Comparison of ENCODE assay signal across 11 cellular contexts in the genomic region with DNA sequence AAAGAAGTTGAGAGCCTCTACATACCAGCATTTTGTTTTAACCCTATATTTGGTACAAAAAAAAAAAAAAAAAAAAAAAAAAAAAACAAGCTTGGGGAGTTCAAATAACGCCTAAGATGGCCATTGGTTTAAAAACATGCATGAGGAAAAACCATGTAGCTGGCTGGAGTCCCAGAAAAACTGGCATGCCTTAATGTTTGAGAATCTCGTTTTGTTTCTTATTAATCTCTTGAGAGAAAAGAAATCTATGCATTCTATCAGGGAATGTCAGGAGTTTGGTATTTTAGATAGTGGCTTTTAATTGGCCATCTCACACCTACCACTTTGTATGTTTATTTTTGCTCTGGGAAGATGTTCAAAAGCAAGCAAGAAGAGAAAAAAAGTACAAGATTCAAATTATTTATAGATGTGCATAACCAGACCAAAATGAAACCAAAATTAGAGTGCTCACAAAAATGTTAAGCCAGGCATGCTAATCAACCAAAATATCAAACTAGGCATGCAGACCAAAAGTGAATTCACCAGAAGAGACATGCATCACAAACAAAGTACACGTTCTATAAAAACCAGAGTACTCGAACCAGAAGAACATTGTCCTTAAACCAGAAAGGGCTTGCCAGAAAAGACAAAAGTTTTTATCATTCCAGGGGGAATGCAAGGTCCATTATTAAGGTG.
DNase-seq lines count a peak whose midpoint lies in the region; ATAC-seq, FAIRE-seq and TF ChIP-seq lines count a peak whose summit lies in the region.
"Had no signal": no experiment of that assay in that cellular context is flagged by ENCODE, and none has a peak within 500 bp of the region (broad histone marks: within the 10 kb centered on the region; RNA-seq: fewer than 3 reads in every experiment).

No MANE protein-coding gene starts in this region.

- H2AFZ ChIP-seq in endothelial cell of umbilical vein (ENCODE audit: low read depth, low read length): peak overlapping the region; percentile 52

- no peaks in the 10 kb centered on the region for H3K9me1 ChIP-seq in endothelial cell of umbilical vein (replicated peaks; ENCODE audit: control insufficient read depth, extremely low read depth, insufficient read depth, low read length)

- peaks cover 3% of the 10 kb centered on the region for H3K4me1 ChIP-seq in endothelial cell of umbilical vein (ENCODE audit: control insufficient read depth, extremely low read depth, insufficient read depth, low read length)
- peaks cover 0 to 15% (median 8%) of the 10 kb centered on the region in 4 donors for H3K4me1 ChIP-seq in sigmoid colon

- H3K9ac ChIP-seq in endothelial cell of umbilical vein (replicated peaks; ENCODE audit: extremely low read depth, insufficient read depth, low read length): no peak overlapping the region

- H3K27ac ChIP-seq in endothelial cell of umbilical vein (ENCODE audit: insufficient read depth, low read depth, low read length) (no peak overlapping the region), sigmoid colon (peak overlapping the region in 3 of 4 donors; percentile 29 to 41 (median 39))

- H3K79me2 ChIP-seq in endothelial cell of umbilical vein (ENCODE audit: control insufficient read depth, insufficient read depth, low read length): no peaks in the 10 kb centered on the region

- DNase-seq in EL (peak; percentile 82), RPMI7951 (ENCODE audit: low read depth) (peak; percentile 85), endothelial cell of umbilical vein (ENCODE audit: low read depth, low spot score) (peak; percentile 84), sigmoid colon (no peak), NCI-H69 (lab: John Stamatoyannopoulos, UW) (no peak)
- no peak for DNase-seq in effector CD8-positive, alpha-beta T cell (lab: John Stamatoyannopoulos, UW)

- CTCF ChIA-PET in endothelial cell of umbilical vein (lab: Charles Lee): interaction anchor here (0.5 kb wide), 1 partner anchor 67 kb away, joined by 3 read pairs; no protein-coding TSS in a partner anchor

- POLR2A ChIA-PET in endothelial cell of umbilical vein (lab: Charles Lee): interaction anchor here (0.6 to 1.1 kb wide), 3 partner anchors 15 to 76 kb away, joined by 3 to 9 read pairs (median 4); no protein-coding TSS in a partner anchor

- no peak for FAIRE-seq in endothelial cell of umbilical vein (lab: Jason Lieb, UNC)
- FAIRE-seq: GM12892, islet of Langerhans had no signal

- TF ChIP-seq POLR2A in endothelial cell of umbilical vein (IDR thresholded peaks at IDR 0.05; ENCODE audit: low read depth, low read length): no peak
- TF ChIP-seq POLR2A in sigmoid colon (IDR thresholded peaks at IDR 0.05): no peak

- H3K4me2 ChIP-seq in endothelial cell of umbilical vein (ENCODE audit: insufficient read depth, low read length): peak overlapping the region; percentile 47

- no peak for TF ChIP-seq EP300 in sigmoid colon (IDR thresholded peaks at IDR 0.05)

- H3K4me3 ChIP-seq in endothelial cell of umbilical vein (replicated peaks in 1 of 3; ENCODE audit: insufficient read depth in 1 of 3, low read depth in 1 of 3, low read length in 3 of 3) (no peak overlapping the region), sigmoid colon (no peak overlapping the region)

- H3K9me3 ChIP-seq in endothelial cell of umbilical vein (replicated peaks; ENCODE audit: control insufficient read depth, insufficient read depth, low read length): no peaks in the 10 kb centered on the region
- H3K9me3 ChIP-seq in sigmoid colon: no peaks in the 10 kb centered on the region

- H4K20me1 ChIP-seq in endothelial cell of umbilical vein (replicated peaks; ENCODE audit: control insufficient read depth, extremely low read depth, insufficient read depth, low read length): no peaks in the 10 kb centered on the region

- intact Hi-C loops in endothelial cell of umbilical vein (cut with micrococcal nuclease) (no loop called here), sigmoid colon (cut with DNase I) (no loop called here)

- dilution Hi-C loops in endothelial cell of umbilical vein (cut with MboI; ENCODE audit: extremely low pct_ligation_motif_present, low sequenced_read_pairs): no loop called here

- H3K36me3 ChIP-seq in endothelial cell of umbilical vein (ENCODE audit: control insufficient read depth in 2 of 2, extremely low read depth in 1 of 2, insufficient read depth in 2 of 2, low read length in 2 of 2): no peaks in the 10 kb centered on the region
- H3K36me3 ChIP-seq in sigmoid colon: no peaks in the 10 kb centered on the region

- no peak for TF ChIP-seq CTCF in endothelial cell of umbilical vein (IDR thresholded peaks at IDR 0.05; ENCODE audit: extremely low read depth in 1 of 2, insufficient read depth in 1 of 2, low read depth in 1 of 2, low read length in 2 of 2)
- TF ChIP-seq CTCF in sigmoid colon (IDR thresholded peaks at IDR 0.05): no peak

- H3K27me3 ChIP-seq in endothelial cell of umbilical vein (ENCODE audit: control insufficient read depth in 2 of 2, insufficient read depth in 2 of 2, low read length in 2 of 2) (no peaks in the 10 kb centered on the region), sigmoid colon (no peaks in the 10 kb centered on the region)

- ATAC-seq in GM19023 (IDR thresholded peaks at IDR 0.05; ENCODE audit: unreplicated experiment) (no peak), GM19463 (IDR thresholded peaks at IDR 0.05; ENCODE audit: unreplicated experiment) (no peak)
- ATAC-seq: WTC11 had no signal

- WGBS in sigmoid colon, 2 donors: 38 to 58% methylated on average over 4 of the region's 4 CpGs

- no TSS peak for BruUV-seq in endothelial cell of umbilical vein (replicated peaks; lab: Mats Ljungman, UMichigan)

TF ChIP-seq in endothelial cell of umbilical vein, 7 proteins besides CTCF, POLR2A, EP300 and RAD21:
- TF ChIP-seq FOS (IDR thresholded peaks at IDR 0.05; ENCODE audit: borderline replicate concordance, insufficient read depth, low read length) (no peak), MYC (IDR thresholded peaks at IDR 0.05; ENCODE audit: low read depth, low read length) (no peak)

Comparison
In these comparisons a context has a peak if more than half of its experiments do, and no peak if none do; other contexts are left out.
1. DNase-seq: peak in EL (single experiment), RPMI7951 (single experiment) and endothelial cell of umbilical vein (single experiment); none in sigmoid colon (single experiment), NCI-H69 (single experiment) and effector CD8-positive, alpha-beta T cell (single experiment).